In genomic region chr17:31724026-31724425, GRCh38 we compare ENCODE assay signal across 16 cellular contexts.
A peak's percentile ranks its signal among the peaks of the same experiment; 100 is the strongest.
DNase-seq lines count a peak whose midpoint lies in the region; ATAC-seq, FAIRE-seq and TF ChIP-seq lines count a peak whose summit lies in the region.
"Had no signal": no experiment of that assay in that cellular context is flagged by ENCODE, and none has a peak within 500 bp of the region (broad histone marks: within the 10 kb centered on the region; RNA-seq: fewer than 3 reads in every experiment).

No MANE protein-coding gene starts in this region.

- H2BK5ac ChIP-seq in H9 (ENCODE audit: insufficient read length, low read length), result no peak overlapping the region

- H3K27me3 ChIP-seq in H9 (ENCODE audit: insufficient read depth, low read length), result no peaks in the 10 kb centered on the region; the same call in 1 of the 2 replicates
- H3K27me3 ChIP-seq: sigmoid colon had no signal

- H3K79me2 ChIP-seq in H9 (ENCODE audit: insufficient read depth, low read length), result no peaks in the 10 kb centered on the region

- no peaks in the 10 kb centered on the region for H3K79me1 ChIP-seq in H9 (ENCODE audit: insufficient read depth, low read depth, low read length, poor library complexity, severe bottlenecking)

- no peak overlapping the region for H4K91ac ChIP-seq in H9 (ENCODE audit: insufficient read length, low read depth, low read length)

- no peak overlapping the region for H3K56ac ChIP-seq in H9 (ENCODE audit: insufficient read length, low read depth, low read length)

- H3K9me3 ChIP-seq in H9 (ENCODE audit: control insufficient read depth, low read depth, low read length), result no peaks in the 10 kb centered on the region
- H3K9me3 ChIP-seq: HAP-1, sigmoid colon had no signal

- no peaks in the 10 kb centered on the region for H3K36me3 Mint-ChIP-seq in H9 (ENCODE audit: insufficient read depth in 1 of 3, low read depth in 3 of 3)
- H3K36me3 Mint-ChIP-seq: CD8-positive, alpha-beta memory T cell had no signal

- no peak overlapping the region for H3K9ac ChIP-seq in H9 (ENCODE audit: extremely low read depth, insufficient read length, low read length)

- no peak overlapping the region for H3K4me2 ChIP-seq in H9 (ENCODE audit: insufficient read depth, insufficient read length, low read length)

- H2AK5ac ChIP-seq in H9 (ENCODE audit: insufficient read length, low read length), result no peak overlapping the region

- H3K23me2 ChIP-seq in H9 (ENCODE audit: insufficient read length, low read depth, low read length, poor library complexity, severe bottlenecking), result no peaks in the 10 kb centered on the region

- H3K27ac ChIP-seq in H9 (ENCODE audit: insufficient read length, low read depth, low read length), result no peak overlapping the region

- H3K9me3 Mint-ChIP-seq in H9, result no peaks in the 10 kb centered on the region; a peak in 1 of 5 replicates
- H3K9me3 Mint-ChIP-seq: activated CD8-positive, alpha-beta T cell treated with anti-CD3 and anti-CD28 coated beads for 36 hours; central memory CD8-positive, alpha-beta T cell had no signal

- no peaks in the 10 kb centered on the region for H4K20me1 ChIP-seq in H9 (ENCODE audit: control insufficient read depth, insufficient read depth, insufficient read length)

- ATAC-seq in HG03342 (IDR thresholded peaks at IDR 0.05; ENCODE audit: unreplicated experiment), result no peak
- ATAC-seq: activated CD8-positive, alpha-beta T cell treated with anti-CD3 and anti-CD28 coated beads for 36 hours had no signal

- H3K4me1 ChIP-seq in H9 (ENCODE audit: insufficient read depth, low read length), result no peaks in the 10 kb centered on the region
- H3K4me1 ChIP-seq: HAP-1 had no signal

- H3T11ph ChIP-seq in H9 (ENCODE audit: low read length), result no peak overlapping the region

- H3K27me3 Mint-ChIP-seq in H9 (ENCODE audit: low read depth), result peaks cover 3% of the 10 kb centered on the region; the same call in 1 of the 2 replicates

- no peak for FAIRE-seq in H54 (lab: Jason Lieb, UNC)
- FAIRE-seq in RCC 7860 (lab: Jason Lieb, UNC), result no peak

- DNase-seq in H54 (ENCODE audit: insufficient read length, low spot score), result peak; percentile 40
- peak; percentile 25 for DNase-seq in RCC 7860 (ENCODE audit: low spot score)
- DNase-seq in fibroblast of mammary gland (ENCODE audit: low read depth), result peak; percentile 49
- peak; percentile 26 for DNase-seq in renal cortical epithelial cell (ENCODE audit: low read depth)
- DNase-seq in NCI-H187 (lab: John Stamatoyannopoulos, UW), result no peak
- no peak for DNase-seq in H9
- DNase-seq: activated CD8-positive, alpha-beta T cell treated with anti-CD3 and anti-CD28 coated beads for 36 hours; activated gamma-delta T cell; CD8-positive, alpha-beta memory T cell; erythroblast; NCI-H1092 treated with DMSO at 0.1 percent for 48 hours; NCI-H446 treated with DMSO at 0.1 percent for 48 hours; sigmoid colon had no signal

- no peak overlapping the region for H2BK120ac ChIP-seq in H9 (ENCODE audit: low read depth, low read length, poor library complexity, severe bottlenecking)

- H3K4me3 ChIP-seq in fibroblast of mammary gland (ENCODE audit: control insufficient read depth, low read depth, low read length), result no peak overlapping the region
- H3K4me3 ChIP-seq: HAP-1, sigmoid colon had no signal

- no peak overlapping the region for H3K23ac ChIP-seq in H9 (ENCODE audit: insufficient read length, low read depth, low read length)

- WGBS in H9 (ENCODE audit: extremely low coverage, insufficient read length, low lambda C conversion rate), result no CpG with 5 or more reads among the region's 8 CpGs

- no peak overlapping the region for H2BK12ac ChIP-seq in H9 (ENCODE audit: insufficient read length, low read depth, low read length)

- no peak overlapping the region for H3K18ac ChIP-seq in H9 (ENCODE audit: insufficient read length, low read depth, low read length)

- H4K8ac ChIP-seq in H9 (replicated peaks; ENCODE audit: insufficient read length, low read depth, low read length), result no peak overlapping the region

- no peak overlapping the region for H3K27ac Mint-ChIP-seq in H9
- H3K27ac Mint-ChIP-seq: activated CD8-positive, alpha-beta T cell treated with anti-CD3 and anti-CD28 coated beads for 36 hours; CD8-positive, alpha-beta memory T cell had no signal

- no peak overlapping the region for H2BK15ac ChIP-seq in H9 (ENCODE audit: low read depth, low read length)

- no peak overlapping the region for H2BK20ac ChIP-seq in H9 (ENCODE audit: low read depth, low read length, poor library complexity, severe bottlenecking)

- no peak overlapping the region for H3K14ac ChIP-seq in H9 (ENCODE audit: insufficient read depth, low read length)

- H3K4me3 Mint-ChIP-seq in H9, result no peak overlapping the region
- H3K4me3 Mint-ChIP-seq: activated CD8-positive, alpha-beta T cell treated with anti-CD3 and anti-CD28 coated beads for 36 hours; CD8-positive, alpha-beta memory T cell; central memory CD8-positive, alpha-beta T cell had no signal

- no peak for TF ChIP-seq CTCF in fibroblast of mammary gland (conservative IDR thresholded peaks at IDR 0.05; ENCODE audit: control insufficient read depth, insufficient read depth, low read depth, low read length)
- no peak for TF ChIP-seq CTCF in H9 (conservative IDR thresholded peaks at IDR 0.05)

- no peak overlapping the region for H4K5ac ChIP-seq in H9 (ENCODE audit: insufficient read length, low read depth, low read length)

- TF ChIP-seq POLR2A in H54 (IDR thresholded peaks at IDR 0.05; ENCODE audit: low read depth, low read length), result no peak

- no peak overlapping the region for H2AFZ ChIP-seq in H9 (ENCODE audit: low read length)

- peaks cover 0 to 4% of the 10 kb centered on the region in 2 experiments; a peak in 1 of 4 replicates for H3K4me1 Mint-ChIP-seq in H9
- H3K4me1 Mint-ChIP-seq: CD8-positive, alpha-beta memory T cell; central memory CD8-positive, alpha-beta T cell had no signal

- no peak overlapping the region for H3K4ac ChIP-seq in H9 (ENCODE audit: low read depth, low read length)

Comparison
In these comparisons a context has a peak if more than half of its experiments do, and no peak if none do; other contexts are left out.
1. DNase-seq: peak in H54 (single experiment), RCC 7860 (single experiment), fibroblast of mammary gland (single experiment) and renal cortical epithelial cell (single experiment); none in NCI-H187 (0 of 2) and H9 (single experiment).